Comparison of ENCODE assay signal across 10 cellular contexts in the genomic region with DNA sequence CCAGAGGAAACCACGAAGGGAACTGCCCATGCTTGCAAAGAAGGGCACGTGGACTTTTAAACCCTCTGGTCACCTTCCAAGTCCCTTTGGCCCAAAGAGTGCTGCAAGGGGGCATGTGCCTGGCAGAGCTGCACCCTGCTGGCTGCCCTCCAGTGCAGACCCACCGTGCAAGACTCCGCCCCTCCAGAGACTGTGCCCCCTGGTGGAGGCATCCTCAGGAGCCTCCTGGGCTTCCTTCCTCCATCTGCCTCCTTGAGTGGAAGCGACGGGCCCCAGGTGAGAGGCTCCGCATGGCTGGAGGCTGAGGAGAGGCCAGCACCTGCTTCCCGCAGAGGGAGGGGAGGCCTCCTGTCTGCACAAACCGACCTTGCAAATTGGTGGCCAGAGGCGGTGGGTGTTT.
A peak's percentile ranks its signal among the peaks of the same experiment; 100 is the strongest.
DNase-seq lines count a peak whose midpoint lies in the region; ATAC-seq and TF ChIP-seq lines count a peak whose summit lies in the region.
"Had no signal": no experiment of that assay in that cellular context is flagged by ENCODE, and none has a peak within 500 bp of the region (broad histone marks: within the 10 kb centered on the region; RNA-seq: fewer than 3 reads in every experiment).

No MANE protein-coding gene starts in this region.

- 77 to 78% methylated on average over 10 of the region's 10 CpGs for WGBS in GM23248 (ENCODE audit: low coverage in 1 of 2, low lambda C conversion rate in 2 of 2, missing lambda C conversion rate in 2 of 2), 2 experiments

- no peak overlapping the region for H3K9ac ChIP-seq in GM23248

- H3K4me1 Mint-ChIP-seq in naive thymus-derived CD4-positive, alpha-beta T cell = no peaks in the 10 kb centered on the region

- peaks cover 0 to 24% (median 5%) of the 10 kb centered on the region in 5 donors for H3K27me3 Mint-ChIP-seq in naive thymus-derived CD4-positive, alpha-beta T cell

- H3K9me3 ChIP-seq in naive thymus-derived CD4-positive, alpha-beta T cell (ENCODE audit: control insufficient read depth in 2 of 3, low read length in 3 of 3) = no peaks in the 10 kb centered on the region
- H3K9me3 ChIP-seq in GM23248 (ENCODE audit: low read depth) = no peaks in the 10 kb centered on the region

- H3K4me1 ChIP-seq in naive thymus-derived CD4-positive, alpha-beta T cell (ENCODE audit: control insufficient read depth in 2 of 2, insufficient read depth in 2 of 2, low read length in 2 of 2) = no peaks in the 10 kb centered on the region
- H3K4me1 ChIP-seq in GM23248 (ENCODE audit: insufficient read depth) = 0 out of 2 replicates have a peak, but pooled peaks cover 5% of the 10 kb centered on the region

- DNase-seq in CD1c-positive myeloid dendritic cell (ENCODE audit: extremely low spot score) (peak; percentile 25), hypothalamus (lab: John Stamatoyannopoulos, UW) (no peak), HuH-7 (ENCODE audit: low spot score) (no peak), NCI-H1092 (lab: John Stamatoyannopoulos, UW) (no peak), GM23248 (no peak)
- peak; percentile 29 for DNase-seq in activated naive CD4-positive, alpha-beta T cell treated with anti-CD3 and anti-CD28 coated beads, Interleukin-2, amount 50 U/mL, for 16 hours
- peak in 7 of 9 donors; percentile 8 to 37 (median 27) for DNase-seq in naive thymus-derived CD4-positive, alpha-beta T cell
- DNase-seq: kidney glomerular epithelial cell had no signal

- peak; percentile 23; the same call in 1 of the 2 replicates for TF ChIP-seq CTCF in LNCAP (IDR thresholded peaks at IDR 0.05)

- H3K4me2 ChIP-seq in GM23248 (ENCODE audit: unreplicated experiment) = no peak overlapping the region

- CTCF ChIA-PET in naive thymus-derived CD4-positive, alpha-beta T cell (lab: Charles Lee) = no interaction called here

- POLR2A ChIA-PET in naive thymus-derived CD4-positive, alpha-beta T cell (lab: Charles Lee) = no interaction called here

- H2AFZ ChIP-seq in GM23248 = no peak overlapping the region

- H3K27me3 ChIP-seq in naive thymus-derived CD4-positive, alpha-beta T cell (ENCODE audit: control insufficient read depth in 2 of 2, insufficient read depth in 2 of 2, low read length in 2 of 2) = no peaks in the 10 kb centered on the region
- peaks cover 27% of the 10 kb centered on the region for H3K27me3 ChIP-seq in GM23248 (replicated peaks; ENCODE audit: insufficient read depth)

- H3K4me3 ChIP-seq in naive thymus-derived CD4-positive, alpha-beta T cell (ENCODE audit: low read length) = no peak overlapping the region
- no peak overlapping the region for H3K4me3 ChIP-seq in GM23248

- ATAC-seq in naive thymus-derived CD4-positive, alpha-beta T cell = peak; percentile 70

- intact Hi-C loops in naive thymus-derived CD4-positive, alpha-beta T cell (cut with micrococcal nuclease) = no loop called here

- peak overlapping the region in 2 of 9 donors; percentile 30 to 56 for H3K27ac Mint-ChIP-seq in naive thymus-derived CD4-positive, alpha-beta T cell
- H3K27ac Mint-ChIP-seq: stimulated activated naive CD8-positive, alpha-beta T cell treated with anti-CD3 and anti-CD28 coated beads, Interleukin-15, Interleukin-2, amounts not matched to agents 100 ng/mL and 50 ng/mL, for 24 hours had no signal

- peaks cover 0 to 1% (median 0%) of the 10 kb centered on the region in 11 donors for H3K9me3 Mint-ChIP-seq in naive thymus-derived CD4-positive, alpha-beta T cell
- H3K9me3 Mint-ChIP-seq: stimulated activated naive CD8-positive, alpha-beta T cell treated with anti-CD3 and anti-CD28 coated beads, Interleukin-15, Interleukin-2, amounts not matched to agents 100 ng/mL and 50 ng/mL, for 24 hours had no signal

- H3K9me2 ChIP-seq in GM23248 (ENCODE audit: insufficient read depth) = no peaks in the 10 kb centered on the region

- H3K4me3 Mint-ChIP-seq in naive thymus-derived CD4-positive, alpha-beta T cell = no peak overlapping the region
- H3K4me3 Mint-ChIP-seq: stimulated activated naive CD8-positive, alpha-beta T cell treated with anti-CD3 and anti-CD28 coated beads, Interleukin-15, Interleukin-2, amounts not matched to agents 100 ng/mL and 50 ng/mL, for 24 hours had no signal

- H3K36me3 Mint-ChIP-seq in naive thymus-derived CD4-positive, alpha-beta T cell = no peaks in the 10 kb centered on the region

- no peaks in the 10 kb centered on the region for H3K79me2 ChIP-seq in GM23248 (ENCODE audit: insufficient read depth)

- no peaks in the 10 kb centered on the region for H3F3A ChIP-seq in GM23248 (ENCODE audit: insufficient read depth)

- no peaks in the 10 kb centered on the region for H4K20me1 ChIP-seq in GM23248 (ENCODE audit: insufficient read depth)

- H3K27ac ChIP-seq in naive thymus-derived CD4-positive, alpha-beta T cell (ENCODE audit: low read depth, low read length) = no peak overlapping the region
- no peak overlapping the region for H3K27ac ChIP-seq in GM23248

- in situ Hi-C loops in GM23248 (cut with MboI) = no loop called here

- H3K36me3 ChIP-seq in naive thymus-derived CD4-positive, alpha-beta T cell (ENCODE audit: control insufficient read depth in 2 of 3, insufficient read depth in 3 of 3, low read length in 3 of 3) = no peaks in the 10 kb centered on the region
- no peaks in the 10 kb centered on the region for H3K36me3 ChIP-seq in GM23248 (ENCODE audit: low read depth)

Comparison
In these comparisons a context has a peak if more than half of its experiments do, and no peak if none do; other contexts are left out.
1. DNase-seq: peak in CD1c-positive myeloid dendritic cell (single experiment), activated naive CD4-positive, alpha-beta T cell treated with anti-CD3 and anti-CD28 coated beads, Interleukin-2, amount 50 U/mL, for 16 hours (single experiment) and naive thymus-derived CD4-positive, alpha-beta T cell (7 of 9); none in hypothalamus (0 of 51), HuH-7 (single experiment), NCI-H1092 (single experiment) and GM23248 (single experiment).